ENCODE assay signal across 14 cellular contexts in genomic region chr1:30129421-30130055, GRCh38.
"Had no signal": no experiment of that assay in that cellular context is flagged by ENCODE, and none has a peak within 500 bp of the region (broad histone marks: within the 10 kb centered on the region; RNA-seq: fewer than 3 reads in every experiment).

No MANE protein-coding gene starts in this region.

- H3K36me3 ChIP-seq: gastrocnemius medialis, pancreas, right lobe of liver, thyroid gland had no signal

- H3K27me3 ChIP-seq: gastrocnemius medialis, pancreas, right lobe of liver, thyroid gland had no signal

- H3K27ac ChIP-seq: dorsolateral prefrontal cortex, gastrocnemius medialis, pancreas, right lobe of liver, thyroid gland had no signal

- DNase-seq: effector CD4-positive, alpha-beta T cell; gastrocnemius medialis; mammary epithelial cell; naive thymus-derived CD8-positive, alpha-beta T cell; nephron progenitor cell; pancreas; right lobe of liver; small intestine; stimulated activated CD4-positive, alpha-beta T cell treated with anti-CD3 and anti-CD28 coated beads, Interleukin-15, amount 100 ng/mL, for 24 hours; stimulated activated CD4-positive, alpha-beta T cell treated with anti-CD3 and anti-CD28 coated beads, Interleukin-2, amount 100 ng/mL, for 48 hours; stimulated activated naive B cell treated with anti-CD40 and anti-IgM and Interleukin-4, amounts not matched to agents 10 μg/mL and 1 μg/mL and 100 μg/mL, for 72 hours; thyroid gland; trophoblast cell had no signal

- H3K4me1 ChIP-seq: gastrocnemius medialis, pancreas, right lobe of liver, thyroid gland had no signal

- ATAC-seq: gastrocnemius medialis; naive thymus-derived CD8-positive, alpha-beta T cell; pancreas; stimulated activated naive B cell treated with anti-CD40 and anti-IgM and Interleukin-4, amounts not matched to agents 10 μg/mL and 1 μg/mL and 100 μg/mL, for 72 hours had no signal

- H3K9me3 ChIP-seq: gastrocnemius medialis, pancreas, right lobe of liver, thyroid gland had no signal

- H3K4me3 ChIP-seq: dorsolateral prefrontal cortex, gastrocnemius medialis, pancreas, right lobe of liver, thyroid gland had no signal
